Comparison of ENCODE assay signal across 1 cellular context in genomic region chr22:19122752-19123492, GRCh38.
TF ChIP-seq lines count a peak whose summit lies in the region.

No MANE protein-coding gene starts in this region.

TF ChIP-seq in GM12878, 131 proteins besides CTCF, POLR2A, EP300 and RAD21:
- peak in 1 of 2 experiments; percentile 46; a peak in 2 of 4 replicates for TF ChIP-seq BHLHE40 (IDR thresholded peaks at IDR 0.05; ENCODE audit: borderline replicate concordance in 1 of 2, low read depth in 2 of 2, low read length in 1 of 2)
- no peak for TF ChIP-seq CEBPB (IDR thresholded peaks at IDR 0.05; ENCODE audit: borderline replicate concordance in 1 of 2, low read depth in 2 of 2, low read length in 2 of 2)
